In the genomic region with DNA sequence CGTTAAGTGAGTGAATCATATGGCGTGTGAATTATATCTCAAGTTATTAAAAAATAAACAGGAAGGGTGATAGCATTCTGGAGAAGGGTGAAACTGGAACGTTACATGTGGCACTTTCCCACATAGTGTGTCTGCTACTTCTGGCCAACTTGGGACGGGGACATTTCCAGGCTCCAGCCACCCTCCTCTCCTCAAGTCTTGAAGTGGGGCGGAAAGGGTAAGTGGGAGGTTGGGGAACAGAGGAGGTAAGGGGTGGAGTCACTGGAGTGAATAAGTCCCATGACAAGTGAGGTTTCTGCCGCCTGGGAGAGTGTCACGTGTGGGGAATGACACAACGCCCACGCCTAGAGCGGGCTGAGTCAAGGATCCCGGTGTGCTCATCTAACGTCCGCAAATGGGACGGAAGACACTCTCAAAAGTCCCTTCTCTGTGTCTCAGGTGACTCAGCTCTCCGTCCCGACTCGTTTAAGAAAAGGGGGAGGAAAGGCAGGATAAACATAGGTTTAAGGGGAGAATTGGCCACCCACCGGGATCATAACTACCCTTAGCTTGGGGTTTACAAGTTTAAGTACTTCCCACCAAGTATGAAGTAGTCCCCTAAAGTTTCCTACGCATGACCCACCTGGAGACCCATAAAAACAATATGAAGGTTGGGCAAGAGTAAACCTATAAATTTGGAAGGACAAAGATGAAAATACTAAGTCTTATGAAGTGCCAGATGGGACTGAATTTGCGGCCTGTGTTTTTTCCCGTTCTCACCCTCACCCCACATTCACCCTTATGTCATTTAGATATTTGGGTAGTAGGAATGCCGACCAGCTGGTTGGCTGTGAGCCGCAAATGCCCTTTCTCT, we compare ENCODE assay signal across 8 cellular contexts. TPM values are rescaled to one million over a fixed set of nuclear protein-coding genes. Genes with fewer than 3 reads are reported as not detected.
DNase-seq lines count a peak whose midpoint lies in the region; ATAC-seq and TF ChIP-seq lines count a peak whose summit lies in the region.

No MANE protein-coding gene starts in this region.

- H3K27ac Mint-ChIP-seq in dendritic cell treated with granulocyte-macrophage colony-stimulating factor and Interleukin-4, amounts not matched to agents 40 ng/mL and 50 ng/mL, for 4 days: peak overlapping the region; percentile 99

- TF ChIP-seq CTCF in HFF-Myc (IDR thresholded peaks at IDR 0.05; ENCODE audit: low read depth, low read length, missing control alignments) (no peak), left lung (IDR thresholded peaks at IDR 0.05) (no peak)

- H3K27me3 Mint-ChIP-seq in dendritic cell treated with granulocyte-macrophage colony-stimulating factor and Interleukin-4, amounts not matched to agents 40 ng/mL and 50 ng/mL, for 4 days: no peaks in the 10 kb centered on the region

- peak overlapping the region; percentile 93 to 99 for H3K27ac ChIP-seq in left lung

- H3K4me1 Mint-ChIP-seq in dendritic cell treated with granulocyte-macrophage colony-stimulating factor and Interleukin-4, amounts not matched to agents 40 ng/mL and 50 ng/mL, for 4 days (ENCODE audit: low read depth): peaks cover 51% of the 10 kb centered on the region

- intact Hi-C loops in dendritic cell treated with granulocyte-macrophage colony-stimulating factor and Interleukin-4, amounts not matched to agents 40 ng/mL and 50 ng/mL, for 4 days (cut with micrococcal nuclease): loop anchor here (1.0 to 10.0 kb wide), 2 partner anchors 31 to 257 kb away; a partner anchor contains a TSS
- intact Hi-C loops in left lung (cut with DNase I): no loop called here

- no peaks in the 10 kb centered on the region for H3K9me3 ChIP-seq in left lung

- H3K27me3 ChIP-seq in left lung: no peaks in the 10 kb centered on the region

- H3K4me1 ChIP-seq in left lung: peaks cover 15 to 55% of the 10 kb centered on the region in 2 donors

- no peaks in the 10 kb centered on the region for H3K9me3 Mint-ChIP-seq in dendritic cell treated with granulocyte-macrophage colony-stimulating factor and Interleukin-4, amounts not matched to agents 40 ng/mL and 50 ng/mL, for 4 days

- H3K4me3 Mint-ChIP-seq in dendritic cell treated with granulocyte-macrophage colony-stimulating factor and Interleukin-4, amounts not matched to agents 40 ng/mL and 50 ng/mL, for 4 days: peak overlapping the region; percentile 91

- DNase-seq in DMS79 (lab: John Stamatoyannopoulos, UW) (peak; percentile 51), HFF-Myc (ENCODE audit: extremely low read depth, low read depth) (peak; percentile 79), NCI-H510A treated with DMSO at 0.1 percent for 48 hours (lab: John Stamatoyannopoulos, UW) (peak; percentile 65), left lung (peak; percentile 94 to 96)
- DNase-seq in activated CD4-positive, alpha-beta T cell treated with anti-CD3 and anti-CD28 coated beads, Interleukin-2, amount 50 U/mL, for 24 hours (ENCODE audit: low read depth in 1 of 2, low spot score in 1 of 2): peak; percentile 80 to 88
- peak; percentile 94 for DNase-seq in stimulated activated CD4-positive, alpha-beta T cell treated with anti-CD3 and anti-CD28 coated beads, Interleukin-1b, Interleukin-23, amount 100 ng/mL, for 48 hours
- no peak for DNase-seq in NK-92 treated with Interleukin-12 subunit alpha and Interleukin-12 subunit beta, amount 100 ng/mL, for 24 hours (lab: John Stamatoyannopoulos, UW)

- H3K4me3 ChIP-seq in HFF-Myc (replicated peaks; ENCODE audit: low read depth, low read length) (peak overlapping the region; percentile 47), left lung (peak overlapping the region; percentile 27 to 93)

- ATAC-seq in left lung: peak; percentile 73

- H3K36me3 Mint-ChIP-seq in dendritic cell treated with granulocyte-macrophage colony-stimulating factor and Interleukin-4, amounts not matched to agents 40 ng/mL and 50 ng/mL, for 4 days (ENCODE audit: low read depth): peaks cover 23% of the 10 kb centered on the region

- no peaks in the 10 kb centered on the region for H3K36me3 ChIP-seq in left lung

RNA-seq across cellular contexts. Expression of a gene that starts 1.2 kb away (rescaled TPM):
- 100 to 1,000 TPM; 105 to 116 TPM for total RNA-seq in left lung

RNA-seq across cellular contexts. Expression of a gene that starts 31.5 kb away (rescaled TPM):
- 100 to 1,000 TPM in 1 of 2 donors, 10 to 100 TPM in 1; 66.8 to 131 TPM for total RNA-seq in left lung

RNA-seq across cellular contexts. Expression of a gene that starts 44.4 kb away (rescaled TPM):
- 100 to 1,000 TPM; 451 to 546 TPM for total RNA-seq in left lung
